8 cellular contexts compared by ENCODE assay signal in genomic region chr16:67720236-67720635, GRCh38. TPM values are rescaled to one million over a fixed set of nuclear protein-coding genes. Genes with fewer than 3 reads are reported as not detected.
A peak's percentile ranks its signal among the peaks of the same experiment; 100 is the strongest.
DNase-seq lines count a peak whose midpoint lies in the region; ATAC-seq and TF ChIP-seq lines count a peak whose summit lies in the region.

No MANE protein-coding gene starts in this region.

- in situ Hi-C loops in astrocyte of the cerebellum (cut with HindIII; ENCODE audit: low sequenced_read_pairs), result no loop called here

- H4K91ac ChIP-seq in mesenchymal stem cell (ENCODE audit: low read length), result no peak overlapping the region

- H3K14ac ChIP-seq in mesenchymal stem cell (ENCODE audit: low read length in 2 of 2), result no peak overlapping the region

- H3K23ac ChIP-seq in mesenchymal stem cell (ENCODE audit: low read length in 2 of 2), result no peak overlapping the region

- H2BK15ac ChIP-seq in mesenchymal stem cell (ENCODE audit: low read depth, poor library complexity, severe bottlenecking), result no peak overlapping the region

- H3K27ac ChIP-seq in mesenchymal stem cell (ENCODE audit: low read length, poor library complexity, severe bottlenecking), result no peak overlapping the region

- TF ChIP-seq CTCF in astrocyte of the cerebellum (IDR thresholded peaks at IDR 0.05; ENCODE audit: low read depth, low read length, missing control alignments) (no peak), type B pancreatic cell (conservative IDR thresholded peaks at IDR 0.05) (no peak), lower leg skin (IDR thresholded peaks at IDR 0.05) (no peak)

- no peak overlapping the region for H2AFZ ChIP-seq in mesenchymal stem cell (ENCODE audit: low read depth, low read length)

- H3K4me1 Mint-ChIP-seq in activated naive CD4-positive, alpha-beta T cell treated with anti-CD3 and anti-CD28 coated beads, Interleukin-2, amount 10 ng/mL, durations not matched to agents 7 days and 5 days, result peaks cover 33% of the 10 kb centered on the region
- H3K4me1 Mint-ChIP-seq in type B pancreatic cell (ENCODE audit: unreplicated experiment), result peaks cover 18% of the 10 kb centered on the region

- H4K8ac ChIP-seq in mesenchymal stem cell (ENCODE audit: low read length), result no peak overlapping the region

- H3K36me3 Mint-ChIP-seq in activated naive CD4-positive, alpha-beta T cell treated with anti-CD3 and anti-CD28 coated beads, Interleukin-2, amount 10 ng/mL, durations not matched to agents 7 days and 5 days, result peaks cover 14% of the 10 kb centered on the region
- H3K36me3 Mint-ChIP-seq in type B pancreatic cell, result no peaks in the 10 kb centered on the region

- no peak overlapping the region for H2BK5ac ChIP-seq in mesenchymal stem cell (ENCODE audit: low read depth, low read length, poor library complexity, severe bottlenecking)

- H3K4me1 ChIP-seq in mesenchymal stem cell (ENCODE audit: control insufficient read depth, insufficient read depth, low read depth, low read length), result peaks cover 14% of the 10 kb centered on the region

- H2AK5ac ChIP-seq in mesenchymal stem cell (ENCODE audit: low read length, severe bottlenecking), result no peak overlapping the region

- H3K79me1 ChIP-seq in mesenchymal stem cell (replicated peaks; ENCODE audit: low read length, poor library complexity, severe bottlenecking), result peaks cover 10% of the 10 kb centered on the region

- 100% methylated on average over 1 of the region's 1 CpG for WGBS in mesenchymal stem cell
- 10 to 23% methylated on average over 1 of the region's 1 CpG for whole genome bisulfite sequencing in lower leg skin, 2 donors

- H3K27me3 Mint-ChIP-seq in activated naive CD4-positive, alpha-beta T cell treated with anti-CD3 and anti-CD28 coated beads, Interleukin-2, amount 10 ng/mL, durations not matched to agents 7 days and 5 days, result peaks cover 4% of the 10 kb centered on the region
- H3K27me3 Mint-ChIP-seq in type B pancreatic cell, result no peaks in the 10 kb centered on the region

- DNase-seq in activated naive CD4-positive, alpha-beta T cell treated with anti-CD3 and anti-CD28 coated beads, Interleukin-2, amount 10 ng/mL, durations not matched to agents 7 days and 5 days, result no peak
- no peak for DNase-seq in activated naive CD4-positive, alpha-beta T cell treated with Interleukin-2 at 50 U/mL for 16 hours
- DNase-seq in astrocyte of the cerebellum (ENCODE audit: low read depth) (no peak), mesenchymal stem cell (no peak), type B pancreatic cell (ENCODE audit: extremely low spot score, unreplicated experiment) (no peak), middle frontal gyrus (ENCODE audit: extremely low spot score, low spot score) (no peak), lower leg skin (ENCODE audit: low spot score in 2 of 2) (no peak)

- no peak for ATAC-seq in GM19328 (IDR thresholded peaks at IDR 0.05; ENCODE audit: unreplicated experiment)

- intact Hi-C loops in lower leg skin (cut with DNase I; ENCODE audit: low total_unique reads), result no loop called here

- peak overlapping the region; percentile 78 for H3K4me2 ChIP-seq in mesenchymal stem cell (ENCODE audit: low read length, poor library complexity, severe bottlenecking)

- H3K36me3 ChIP-seq in mesenchymal stem cell (ENCODE audit: control insufficient read depth in 1 of 2, insufficient read depth in 2 of 2, low read depth in 1 of 2, low read length in 2 of 2), result peaks cover 14 to 19% of the 10 kb centered on the region in 2 experiments

- H3K4ac ChIP-seq in mesenchymal stem cell (ENCODE audit: low read depth in 1 of 2, low read length in 2 of 2), result peak overlapping the region in 1 of 2 experiments; percentile 79

- no peak overlapping the region for H2BK12ac ChIP-seq in mesenchymal stem cell (ENCODE audit: low read length in 2 of 2)

- H3K4me3 Mint-ChIP-seq in activated naive CD4-positive, alpha-beta T cell treated with anti-CD3 and anti-CD28 coated beads, Interleukin-2, amount 10 ng/mL, durations not matched to agents 7 days and 5 days, result peak overlapping the region; percentile 94
- peak overlapping the region; percentile 92 for H3K4me3 Mint-ChIP-seq in type B pancreatic cell

- CTCF ChIA-PET in activated naive CD4-positive, alpha-beta T cell treated with anti-CD3 and anti-CD28 coated beads, Interleukin-2, amount 10 ng/mL, durations not matched to agents 7 days and 5 days (lab: Charles Lee), result interaction anchor here (1.6 to 1.9 kb wide), 2 partner anchors 53 to 96 kb away, joined by 4 to 6 read pairs; partner anchors contain the start of gene C16orf86

- peak overlapping the region; percentile 70 for H3K4me3 ChIP-seq in astrocyte of the cerebellum (ENCODE audit: low read depth, low read length)
- peak overlapping the region in 1 of 2 experiments; percentile 92 for H3K4me3 ChIP-seq in mesenchymal stem cell (ENCODE audit: insufficient read depth in 1 of 2, low read depth in 1 of 2, low read length in 2 of 2)
- H3K4me3 ChIP-seq in lower leg skin (ENCODE audit: low read depth, poor library complexity, severe bottlenecking), result no peak overlapping the region

- H3K27me3 ChIP-seq in mesenchymal stem cell (ENCODE audit: control insufficient read depth in 1 of 2, insufficient read depth in 1 of 2, low read length in 2 of 2), result no peaks in the 10 kb centered on the region

- peak overlapping the region; percentile 97 for H3K9ac ChIP-seq in mesenchymal stem cell (ENCODE audit: low read length)

- no peak overlapping the region for H3K18ac ChIP-seq in mesenchymal stem cell (ENCODE audit: low read depth in 1 of 2, low read length in 2 of 2)

- no peaks in the 10 kb centered on the region for H3K9me3 Mint-ChIP-seq in activated naive CD4-positive, alpha-beta T cell treated with anti-CD3 and anti-CD28 coated beads, Interleukin-2, amount 10 ng/mL, durations not matched to agents 7 days and 5 days
- H3K9me3 Mint-ChIP-seq in type B pancreatic cell, result no peaks in the 10 kb centered on the region

- H3K9me3 ChIP-seq in mesenchymal stem cell (ENCODE audit: control insufficient read depth, low read length), result no peaks in the 10 kb centered on the region

- no peak overlapping the region for H2BK120ac ChIP-seq in mesenchymal stem cell (ENCODE audit: low read depth, low read length)

- H3K27ac Mint-ChIP-seq in activated naive CD4-positive, alpha-beta T cell treated with anti-CD3 and anti-CD28 coated beads, Interleukin-2, amount 10 ng/mL, durations not matched to agents 7 days and 5 days, result peak overlapping the region; percentile 96
- H3K27ac Mint-ChIP-seq in type B pancreatic cell, result peak overlapping the region; percentile 82

- TF ChIP-seq POLR2A in lower leg skin (IDR thresholded peaks at IDR 0.05), result no peak

RNA-seq across cellular contexts. Expression of gene GFOD2, which starts 1.1 kb away (rescaled TPM):
- 9.1 TPM for polyA plus RNA-seq in mesenchymal stem cell (2013, experiment 1 of 2)
- polyA plus RNA-seq in mesenchymal stem cell (2013, experiment 2 of 2), result 9.2 TPM
- 31.7 and 34.3 TPM in 2 replicates for total RNA-seq in type B pancreatic cell (ENCODE audit: low replicate concordance)
- total RNA-seq in lower leg skin, result 10 to 100 TPM; 31.7 to 41.4 (median 33.5) TPM

RNA-seq across cellular contexts. Expression of gene C16orf86, which starts 53.6 kb away (rescaled TPM):
- 2.3 TPM for polyA plus RNA-seq in mesenchymal stem cell (2013, experiment 1 of 2)
- polyA plus RNA-seq in mesenchymal stem cell (2013, experiment 2 of 2), result 1.8 TPM
- 1.5 and 2.8 TPM in 2 replicates for total RNA-seq in type B pancreatic cell (ENCODE audit: low replicate concordance)
- total RNA-seq in lower leg skin, result 10 to 100 TPM in 1 of 4 donors, 1 to 10 TPM in 3; 2.2 to 10.4 (median 7.2) TPM

RNA-seq across cellular contexts. Expression of gene ENKD1, which starts 53.7 kb away (rescaled TPM):
- 7.9 TPM for polyA plus RNA-seq in mesenchymal stem cell (2013, experiment 1 of 2)
- polyA plus RNA-seq in mesenchymal stem cell (2013, experiment 2 of 2), result 9.0 TPM
- total RNA-seq in type B pancreatic cell (ENCODE audit: low replicate concordance), result 12.2 and 18.8 TPM in 2 replicates
- total RNA-seq in lower leg skin, result 10 to 100 TPM; 14.5 to 21.2 (median 17.5) TPM

RNA-seq across cellular contexts. Expression of gene PARD6A, which starts 59.5 kb away (rescaled TPM):
- 0.28 TPM for polyA plus RNA-seq in mesenchymal stem cell (2013, experiment 1 of 2)
- polyA plus RNA-seq in mesenchymal stem cell (2013, experiment 2 of 2), result 0.32 TPM
- total RNA-seq in type B pancreatic cell (ENCODE audit: low replicate concordance), result 4.7 and 6.5 TPM in 2 replicates
- 1 to 10 TPM; 2.1 to 3.5 (median 2.4) TPM for total RNA-seq in lower leg skin
